ENCODE assay signal across 23 cellular contexts in the genomic region with DNA sequence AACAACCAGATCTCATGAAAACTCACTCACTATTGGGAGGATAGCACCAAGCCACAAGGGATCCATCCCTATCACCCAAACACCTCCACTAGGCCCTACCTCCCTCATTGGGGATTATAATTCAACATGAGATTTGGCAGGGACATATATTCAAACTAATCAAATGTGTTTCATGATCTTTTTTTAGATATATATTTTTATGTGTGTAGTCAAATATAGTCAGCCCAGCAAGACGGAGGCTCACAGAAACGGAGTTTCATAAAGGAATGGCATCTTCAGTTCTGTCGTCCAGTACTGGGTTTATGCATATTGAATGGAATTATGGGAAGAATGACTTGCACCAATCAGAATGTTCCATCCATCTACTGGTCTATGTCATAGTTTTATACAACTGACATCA.
"Had no signal": no experiment of that assay in that cellular context is flagged by ENCODE, and none has a peak within 500 bp of the region (broad histone marks: within the 10 kb centered on the region; RNA-seq: fewer than 3 reads in every experiment).

No MANE protein-coding gene starts in this region.

- H3K9me3 ChIP-seq: gastrocnemius medialis, heart left ventricle, lower lobe of right lung, ovary, psoas muscle, thoracic aorta, upper lobe of right lung, uterus had no signal

- H3K36me3 ChIP-seq: gastrocnemius medialis, heart left ventricle, lower lobe of right lung, ovary, spleen, thoracic aorta, tibial nerve, upper lobe of right lung, uterus had no signal

- H3K4me3 ChIP-seq: coronary artery, gastrocnemius medialis, heart left ventricle, lower lobe of right lung, ovary, psoas muscle, skin epidermis, spleen, thoracic aorta, tibial nerve, upper lobe of right lung, uterus had no signal

- DNase-seq: dermis blood vessel endothelial cell; effector memory CD8-positive, alpha-beta T cell; gastrocnemius medialis; heart left ventricle; hippocampal formation; left colon; left ventricle myocardium superior; lower lobe of right lung; natural killer cell; occipital lobe; posterior cingulate gyrus; spleen; stimulated activated CD4-positive, alpha-beta T cell treated with anti-CD3 and anti-CD28 coated beads, Interleukin-4, amount 100 ng/mL, for 4 hours; stimulated activated naive CD8-positive, alpha-beta T cell treated with anti-CD3 and anti-CD28 coated beads, Interleukin-15, Interleukin-2, amounts not matched to agents 100 U/mL and 50 U/mL, for 24 hours; upper lobe of right lung had no signal

- H3K27me3 ChIP-seq: gastrocnemius medialis, ovary, tibial nerve, upper lobe of right lung, uterus had no signal

- H3K4me1 ChIP-seq: gastrocnemius medialis, lower lobe of right lung, psoas muscle, upper lobe of right lung, uterus had no signal

- H3K27ac ChIP-seq: gastrocnemius medialis, lower lobe of right lung, ovary, psoas muscle, skin epidermis, spleen, thoracic aorta, tibial nerve, upper lobe of right lung had no signal

- ATAC-seq: effector memory CD8-positive, alpha-beta T cell; gastrocnemius medialis; left colon; left ventricle myocardium superior; lower lobe of right lung; natural killer cell; psoas muscle; stimulated activated memory B cell treated with anti-CD40 and anti-IgM and Interleukin-4, amounts not matched to agents 10 μg/mL and 1 μg/mL and 100 μg/mL, for 72 hours; stimulated activated naive CD8-positive, alpha-beta T cell treated with anti-CD3 and anti-CD28 coated beads, Interleukin-15, Interleukin-2, amounts not matched to agents 100 U/mL and 50 U/mL, for 24 hours; upper lobe of right lung had no signal
